Comparison of ENCODE assay signal across 14 cellular contexts in genomic region chr7:128701062-128701785, GRCh38.
"Had no signal": no experiment of that assay in that cellular context is flagged by ENCODE, and none has a peak within 500 bp of the region (broad histone marks: within the 10 kb centered on the region; RNA-seq: fewer than 3 reads in every experiment).

No MANE protein-coding gene starts in this region.

- H3K27ac ChIP-seq: gastroesophageal sphincter, heart right ventricle, thyroid gland, vagina had no signal

- ATAC-seq: gastroesophageal sphincter; heart right ventricle; left lobe of liver; stimulated activated effector memory CD8-positive, alpha-beta T cell treated with anti-CD3 and anti-CD28 coated beads, Interleukin-12 subunit alpha, Interleukin-12 subunit beta, amount 100 ng/mL, for 72 hours had no signal

- H3K36me3 Mint-ChIP-seq: activated naive CD8-positive, alpha-beta T cell treated with anti-CD3 and anti-CD28 coated beads, Interleukin-2, amount 10 ng/mL, durations not matched to agents 7 days and 5 days; brain had no signal

- H3K27me3 ChIP-seq: vagina had no signal

- H3K9me3 Mint-ChIP-seq: activated CD4-positive, alpha-beta T cell treated with anti-CD3 and anti-CD28 coated beads, Interleukin-2, amount 10 ng/mL, durations not matched to agents 7 days and 5 days; activated naive CD8-positive, alpha-beta T cell treated with anti-CD3 and anti-CD28 coated beads, Interleukin-2, amount 10 ng/mL, durations not matched to agents 7 days and 5 days; neural crest cell; stimulated activated effector memory CD8-positive, alpha-beta T cell treated with anti-CD3 and anti-CD28 coated beads, Interleukin-12 subunit alpha, Interleukin-12 subunit beta, amount 100 ng/mL, for 72 hours; T-helper 2 cell treated with Interferon-gamma antibody and Interleukin-4, amounts not matched to agents 5 μg/mL and 100 μg/mL, for 36 hours had no signal

- H3K27ac Mint-ChIP-seq: activated CD4-positive, alpha-beta T cell treated with anti-CD3 and anti-CD28 coated beads, Interleukin-2, amount 10 ng/mL, durations not matched to agents 7 days and 5 days; activated naive CD8-positive, alpha-beta T cell treated with anti-CD3 and anti-CD28 coated beads, Interleukin-2, amount 10 ng/mL, durations not matched to agents 7 days and 5 days; stimulated activated effector memory CD8-positive, alpha-beta T cell treated with anti-CD3 and anti-CD28 coated beads, Interleukin-12 subunit alpha, Interleukin-12 subunit beta, amount 100 ng/mL, for 72 hours; T-helper 2 cell treated with Interferon-gamma antibody and Interleukin-4, amounts not matched to agents 5 μg/mL and 100 μg/mL, for 36 hours had no signal

- H3K4me3 Mint-ChIP-seq: activated CD4-positive, alpha-beta T cell treated with anti-CD3 and anti-CD28 coated beads, Interleukin-2, amount 10 ng/mL, durations not matched to agents 7 days and 5 days; activated naive CD8-positive, alpha-beta T cell treated with anti-CD3 and anti-CD28 coated beads, Interleukin-2, amount 10 ng/mL, durations not matched to agents 7 days and 5 days; brain; neural crest cell; stimulated activated effector memory CD8-positive, alpha-beta T cell treated with anti-CD3 and anti-CD28 coated beads, Interleukin-12 subunit alpha, Interleukin-12 subunit beta, amount 100 ng/mL, for 72 hours; T-helper 2 cell treated with Interferon-gamma antibody and Interleukin-4, amounts not matched to agents 5 μg/mL and 100 μg/mL, for 36 hours had no signal

- H3K4me3 ChIP-seq: gastroesophageal sphincter, heart right ventricle, thyroid gland, vagina had no signal

- H3K36me3 ChIP-seq: gastroesophageal sphincter, heart right ventricle, thyroid gland, vagina had no signal

- DNase-seq: activated CD4-positive, alpha-beta T cell treated with anti-CD3 and anti-CD28 coated beads, Interleukin-2, amount 10 ng/mL, durations not matched to agents 7 days and 5 days; activated naive CD4-positive, alpha-beta T cell; activated naive CD8-positive, alpha-beta T cell treated with anti-CD3 and anti-CD28 coated beads, Interleukin-2, amount 10 ng/mL, durations not matched to agents 7 days and 5 days; cortex of kidney; effector CD4-positive, alpha-beta T cell; heart right ventricle; thyroid gland had no signal

- H3K9me3 ChIP-seq: gastroesophageal sphincter, heart right ventricle, thyroid gland, vagina had no signal
